In the genomic region with DNA sequence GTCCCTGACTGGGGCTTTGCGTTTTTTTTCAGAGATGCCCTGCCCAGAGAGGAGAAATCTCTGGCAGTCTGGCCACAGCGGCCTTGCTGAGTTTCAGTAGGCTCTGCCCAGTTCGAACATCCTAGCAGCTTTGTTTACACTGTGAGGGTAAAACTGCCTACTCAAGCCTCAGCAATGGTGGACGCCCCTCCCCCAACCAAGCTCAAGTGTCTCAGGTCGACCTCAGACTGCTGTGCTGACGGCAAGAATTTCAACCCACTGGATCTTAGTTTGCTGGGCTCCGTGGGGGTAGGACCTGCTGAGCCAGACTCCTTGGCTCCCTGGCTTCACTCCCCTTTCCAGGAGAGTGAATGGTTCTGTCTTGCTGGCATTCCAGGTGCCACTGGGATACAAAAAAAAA, we compare ENCODE assay signal across 26 cellular contexts. TPM values are rescaled to one million over a fixed set of nuclear protein-coding genes. Genes with fewer than 3 reads are reported as not detected.
DNase-seq lines count a peak whose midpoint lies in the region; ATAC-seq and TF ChIP-seq lines count a peak whose summit lies in the region.
"Had no signal": no experiment of that assay in that cellular context is flagged by ENCODE, and none has a peak within 500 bp of the region (broad histone marks: within the 10 kb centered on the region; RNA-seq: fewer than 3 reads in every experiment).

No MANE protein-coding gene starts in this region.

- peaks cover 17% of the 10 kb centered on the region for H3K4me1 ChIP-seq in cardiac muscle cell (ENCODE audit: low read depth)
- H3K4me1 ChIP-seq in OCI-LY1 (ENCODE audit: insufficient read depth, low read length, severe bottlenecking) = peaks cover 20% of the 10 kb centered on the region
- peaks cover 7 to 12% of the 10 kb centered on the region in 2 donors for H3K4me1 ChIP-seq in thyroid gland
- H3K4me1 ChIP-seq: A549, heart right ventricle, vagina had no signal

- no peak overlapping the region for H2AFZ ChIP-seq in OCI-LY1 (ENCODE audit: low read length)

- no peaks in the 10 kb centered on the region for H3K9me2 ChIP-seq in OCI-LY1 (ENCODE audit: low read depth, low read length)

- no peaks in the 10 kb centered on the region for H3F3A ChIP-seq in OCI-LY1 (ENCODE audit: insufficient read depth, low read length)

- H3K79me2 ChIP-seq in OCI-LY1 (ENCODE audit: insufficient read depth, low read length) = no peaks in the 10 kb centered on the region

- intact Hi-C loops in left ventricle myocardium superior (cut with micrococcal nuclease) = no loop called here
- intact Hi-C loops in thyroid gland (cut with DNase I) = no loop called here

- no peak for TF ChIP-seq POLR2A in thyroid gland (IDR thresholded peaks at IDR 0.05)

- ATAC-seq in left ventricle myocardium superior = no peak
- ATAC-seq in HG03378 (IDR thresholded peaks at IDR 0.05; ENCODE audit: unreplicated experiment) = no peak
- ATAC-seq in HG03439 (IDR thresholded peaks at IDR 0.05; ENCODE audit: unreplicated experiment) = no peak
- ATAC-seq: A549; activated T-cell treated with anti-CD3 and anti-CD28 coated beads, Interleukin-2, amount 50 U/mL, for 4 hours; heart right ventricle; SK-N-SH treated with all-trans-retinoic acid at 6 μM for 48 hours had no signal

- H3K27me3 ChIP-seq in cardiac muscle cell (no peaks in the 10 kb centered on the region), OCI-LY1 (ENCODE audit: insufficient read depth, low read length) (no peaks in the 10 kb centered on the region), thyroid gland (no peaks in the 10 kb centered on the region)
- H3K27me3 ChIP-seq: brain microvascular endothelial cell, heart right ventricle, vagina had no signal

- H3K4me3 ChIP-seq in cardiac muscle cell = no peak overlapping the region
- H3K4me3 ChIP-seq in OCI-LY1 (ENCODE audit: low read depth, low read length, poor library complexity, severe bottlenecking) = no peak overlapping the region
- no peak overlapping the region for H3K4me3 ChIP-seq in thyroid gland (replicated peaks in 1 of 3)
- H3K4me3 ChIP-seq: A549, heart right ventricle, vagina had no signal

- WGBS in thyroid gland, 2 donors = 10 to 15% methylated on average over 6 to 7 of the region's 7 CpGs

- DNase-seq in cardiac muscle cell (ENCODE audit: low read depth in 1 of 2, low spot score in 1 of 2) (peak in 1 of 2 donors; percentile 47), left ventricle myocardium superior (no peak), kidney tubule cell (ENCODE audit: low spot score) (peak; percentile 43), thyroid gland (peak; percentile 92 to 94), HuH-7.5 (ENCODE audit: low spot score) (no peak)
- DNase-seq: activated CD4-positive, alpha-beta T cell treated with anti-CD3 and anti-CD28 coated beads for 4 hours; activated naive CD4-positive, alpha-beta T cell treated with anti-CD3 and anti-CD28 coated beads for 36 hours; activated T-cell treated with anti-CD3 and anti-CD28 coated beads, Interleukin-2, amount 50 U/mL, for 4 hours; brain microvascular endothelial cell; CD8-positive, alpha-beta memory T cell; DMS153; effector CD8-positive, alpha-beta T cell; foreskin fibroblast; heart right ventricle; NCI-H2081 treated with DMSO at 0.1 percent for 48 hours; NCI-H446; occipital lobe; stimulated activated CD4-positive, alpha-beta T cell treated with anti-CD3 and anti-CD28 coated beads, Interleukin-4, amount 100 ng/mL, for 1 hour; stimulated activated naive CD4-positive, alpha-beta T cell had no signal

- H3K9me3 ChIP-seq in cardiac muscle cell (ENCODE audit: low read depth) (no peaks in the 10 kb centered on the region), OCI-LY1 (ENCODE audit: low read length) (no peaks in the 10 kb centered on the region), thyroid gland (no peaks in the 10 kb centered on the region)
- H3K9me3 ChIP-seq: A549, vagina had no signal

- H3K4me2 ChIP-seq in OCI-LY1 (ENCODE audit: low read length) = peak overlapping the region; percentile 6; the same call in 1 of the 2 replicates
- H3K4me2 ChIP-seq: A549 had no signal

- H3K9ac ChIP-seq in OCI-LY1 (ENCODE audit: low read length) = no peak overlapping the region

- H3K36me3 ChIP-seq in cardiac muscle cell = no peaks in the 10 kb centered on the region
- no peaks in the 10 kb centered on the region for H3K36me3 ChIP-seq in OCI-LY1 (ENCODE audit: insufficient read depth, low read length)
- H3K36me3 ChIP-seq in thyroid gland = no peaks in the 10 kb centered on the region
- H3K36me3 ChIP-seq: brain microvascular endothelial cell, heart right ventricle, vagina had no signal

- TF ChIP-seq CTCF in cardiac muscle cell (IDR thresholded peaks at IDR 0.05; ENCODE audit: low read depth, low read length) (no peak), OCI-LY1 (IDR thresholded peaks at IDR 0.05; ENCODE audit: low read length) (no peak), thyroid gland (IDR thresholded peaks at IDR 0.05) (no peak)

- H3K27ac ChIP-seq in cardiac muscle cell (peak overlapping the region; percentile 80), OCI-LY1 (ENCODE audit: low read depth, low read length, poor library complexity, severe bottlenecking) (no peak overlapping the region), thyroid gland (peak overlapping the region; percentile 19 to 49 (median 31))
- H3K27ac ChIP-seq: A549, brain microvascular endothelial cell, heart right ventricle, vagina had no signal

- H4K20me1 ChIP-seq in OCI-LY1 (ENCODE audit: insufficient read depth, low read length) = no peaks in the 10 kb centered on the region

RNA-seq across cellular contexts. Expression of a gene that starts 31.7 kb away (rescaled TPM):
- total RNA-seq in cardiac muscle cell (5.8 and 7.7 TPM in 2 replicates), left ventricle myocardium superior (0.89 TPM), thyroid gland (10 to 100 TPM; 15.2 to 37.1 (median 24.3) TPM)
- polyA plus RNA-seq in cardiac muscle cell = 4.4 and 9.3 TPM in 2 replicates
- total RNA-seq: LHCN-M2 had no signal

Comparison
In these comparisons a context has a peak if more than half of its experiments do, and no peak if none do; other contexts are left out.
1. DNase-seq: peak in kidney tubule cell (single experiment) and thyroid gland (2 of 2); none in left ventricle myocardium superior (single experiment) and HuH-7.5 (single experiment).